Comparison of ENCODE assay signal across 8 cellular contexts in genomic region chr13:94548382-94549240, GRCh38. TPM values are rescaled to one million over a fixed set of nuclear protein-coding genes. Genes with fewer than 3 reads are reported as not detected.
DNase-seq lines count a peak whose midpoint lies in the region; ATAC-seq and TF ChIP-seq lines count a peak whose summit lies in the region.

No MANE protein-coding gene starts in this region.

- ATAC-seq in GM18498 (IDR thresholded peaks at IDR 0.05; ENCODE audit: unreplicated experiment) = peak; percentile 63
- peak; percentile 42 for ATAC-seq in HG02870 (IDR thresholded peaks at IDR 0.05; ENCODE audit: unreplicated experiment)

- H3K27me3 Mint-ChIP-seq in nephron progenitor cell (ENCODE audit: low read depth, poor library complexity) (peaks cover 10% of the 10 kb centered on the region), type B pancreatic cell (peaks cover 5% of the 10 kb centered on the region)

- peaks cover 8% of the 10 kb centered on the region for H3K9me3 Mint-ChIP-seq in nephron progenitor cell
- H3K9me3 Mint-ChIP-seq in type B pancreatic cell = no peaks in the 10 kb centered on the region

- no peaks in the 10 kb centered on the region for H3K79me2 ChIP-seq in ACC112 (ENCODE audit: control insufficient read depth, insufficient read depth, low read length, unreplicated experiment)

- H3K27ac ChIP-seq in ACC112 (ENCODE audit: low read depth, low read length) = peak overlapping the region; percentile 84

- H3K4me1 Mint-ChIP-seq in nephron progenitor cell = peaks cover 27% of the 10 kb centered on the region
- peaks cover 11% of the 10 kb centered on the region for H3K4me1 Mint-ChIP-seq in type B pancreatic cell (ENCODE audit: unreplicated experiment)

- H3K4me3 Mint-ChIP-seq in nephron progenitor cell (peak overlapping the region; percentile 90), type B pancreatic cell (peak overlapping the region; percentile 92)

- peaks cover 5% of the 10 kb centered on the region for H3K36me3 Mint-ChIP-seq in nephron progenitor cell (ENCODE audit: low read depth)
- H3K36me3 Mint-ChIP-seq in type B pancreatic cell = peaks cover 5% of the 10 kb centered on the region

- H3K27ac Mint-ChIP-seq in nephron progenitor cell = peak overlapping the region; percentile 89
- peak overlapping the region; percentile 98 for H3K27ac Mint-ChIP-seq in type B pancreatic cell

- peaks cover 8% of the 10 kb centered on the region for H3K4me1 ChIP-seq in ACC112 (ENCODE audit: control insufficient read depth, insufficient read depth, low read length, unreplicated experiment)

- peak; percentile 76 for DNase-seq in NCI-H1694 treated with DMSO at 0.1 percent for 48 hours (lab: John Stamatoyannopoulos, UW)
- DNase-seq in activated CD8-positive, alpha-beta memory T cell treated with anti-CD3 and anti-CD28 coated beads, Interleukin-2, amount 50 U/mL, for 1 hour (ENCODE audit: extremely low read depth) = peak; percentile 12
- peak; percentile 39 for DNase-seq in fibroblast of mammary gland (ENCODE audit: low read depth)
- no peak for DNase-seq in nephron progenitor cell
- DNase-seq in type B pancreatic cell (ENCODE audit: extremely low spot score, unreplicated experiment) = peak; percentile 70

- H3K36me3 ChIP-seq in ACC112 (ENCODE audit: insufficient read depth, low read length) = no peaks in the 10 kb centered on the region

- peak overlapping the region; percentile 97 for H2AFZ ChIP-seq in ACC112 (ENCODE audit: low read length, unreplicated experiment)

- H3K27me3 ChIP-seq in ACC112 (ENCODE audit: insufficient read depth, low read length) = no peaks in the 10 kb centered on the region

- peak; percentile 8 for TF ChIP-seq CTCF in fibroblast of mammary gland (conservative IDR thresholded peaks at IDR 0.05; ENCODE audit: control insufficient read depth, insufficient read depth, low read depth, low read length)
- no peak for TF ChIP-seq CTCF in nephron progenitor cell (IDR thresholded peaks at IDR 0.05)
- TF ChIP-seq CTCF in type B pancreatic cell (conservative IDR thresholded peaks at IDR 0.05) = peak; percentile 16

- H3K4me3 ChIP-seq in ACC112 (ENCODE audit: low read depth, low read length) = peak overlapping the region; percentile 86
- peak overlapping the region; percentile 87 for H3K4me3 ChIP-seq in fibroblast of mammary gland (ENCODE audit: control insufficient read depth, low read depth, low read length)

RNA-seq across cellular contexts. Expression of gene TGDS, which starts 47.3 kb away (rescaled TPM):
- 10.8 and 11.7 TPM in 2 replicates for total RNA-seq in type B pancreatic cell (ENCODE audit: low replicate concordance)

RNA-seq across cellular contexts. Expression of gene GPR180, which starts 53.0 kb away (rescaled TPM):
- total RNA-seq in type B pancreatic cell (ENCODE audit: low replicate concordance) = 6.1 and 6.6 TPM in 2 replicates
